Comparison of ENCODE assay signal across 23 cellular contexts in genomic region chrX:113947548-113947947, GRCh38.
DNase-seq lines count a peak whose midpoint lies in the region; ATAC-seq, FAIRE-seq and TF ChIP-seq lines count a peak whose summit lies in the region.
"Had no signal": no experiment of that assay in that cellular context is flagged by ENCODE, and none has a peak within 500 bp of the region (broad histone marks: within the 10 kb centered on the region; RNA-seq: fewer than 3 reads in every experiment).

No MANE protein-coding gene starts in this region.

- H3K23ac ChIP-seq in H1 (ENCODE audit: insufficient read length), result no peak overlapping the region

- no peak overlapping the region for H2BK12ac ChIP-seq in H1 (ENCODE audit: low read depth, low read length)

- H4K5ac ChIP-seq in H1 (ENCODE audit: insufficient read length, low read depth, low read length), result no peak overlapping the region

- peak; percentile 0 for DNase-seq in H54 (ENCODE audit: insufficient read length, low spot score)
- DNase-seq in M059J (ENCODE audit: low read depth), result peak; percentile 3
- DNase-seq in H1 (ENCODE audit: low read depth in 1 of 2, low spot score in 2 of 2), result no peak
- DNase-seq in activated naive CD4-positive, alpha-beta T cell treated with anti-CD3 and anti-CD28 coated beads for 36 hours, result no peak
- DNase-seq in naive thymus-derived CD4-positive, alpha-beta T cell, result no peak
- no peak for DNase-seq in SJCRH30
- DNase-seq: activated CD4-positive, alpha-beta T cell treated with anti-CD3 and anti-CD28 coated beads, Interleukin-2, amount 50 U/mL, for 48 hours; activated naive CD4-positive, alpha-beta T cell; activated T-cell treated with anti-CD3 and anti-CD28 coated beads for 4 hours; anterior cingulate cortex; cerebellar nuclear complex; effector CD8-positive, alpha-beta T cell; head of caudate nucleus; islet precursor cell; NCI-H1048; NCI-H2171; small intestine; stimulated activated CD8-positive, alpha-beta memory T cell treated with anti-CD3 and anti-CD28 coated beads, Interleukin-4, amount 100 ng/mL, for 48 hours had no signal

- H2AFZ ChIP-seq in H1 (ENCODE audit: low read length), result no peak overlapping the region

- H3K27ac Mint-ChIP-seq in nephron, result no peak overlapping the region
- no peak overlapping the region for H3K27ac Mint-ChIP-seq in activated naive CD4-positive, alpha-beta T cell treated with anti-CD3 and anti-CD28 coated beads for 36 hours
- no peak overlapping the region for H3K27ac Mint-ChIP-seq in naive thymus-derived CD4-positive, alpha-beta T cell
- H3K27ac Mint-ChIP-seq: natural killer cell treated with Interleukin-12 subunit alpha and Interleukin-12 subunit beta and Interleukin-15 and Interleukin-18, amount 100 ng/mL, for 72 hours had no signal

- peaks cover 0 to 2% (median 0%) of the 10 kb centered on the region in 4 experiments; a peak in 1 of 7 replicates for H3K4me1 ChIP-seq in H1 (replicated peaks in 1 of 4; ENCODE audit: control insufficient read depth in 3 of 4, insufficient read depth in 4 of 4, low read length in 3 of 4)
- no peaks in the 10 kb centered on the region for H3K4me1 ChIP-seq in naive thymus-derived CD4-positive, alpha-beta T cell (ENCODE audit: control insufficient read depth in 2 of 2, insufficient read depth in 2 of 2, low read length in 2 of 2)
- no peaks in the 10 kb centered on the region for H3K4me1 ChIP-seq in SJCRH30

- H3K4me1 Mint-ChIP-seq in nephron, result no peaks in the 10 kb centered on the region
- H3K4me1 Mint-ChIP-seq in activated naive CD4-positive, alpha-beta T cell treated with anti-CD3 and anti-CD28 coated beads for 36 hours (ENCODE audit: low read depth), result no peaks in the 10 kb centered on the region
- no peaks in the 10 kb centered on the region for H3K4me1 Mint-ChIP-seq in naive thymus-derived CD4-positive, alpha-beta T cell

- no peaks in the 10 kb centered on the region for H3K36me3 Mint-ChIP-seq in nephron (ENCODE audit: low read depth)
- no peaks in the 10 kb centered on the region for H3K36me3 Mint-ChIP-seq in activated naive CD4-positive, alpha-beta T cell treated with anti-CD3 and anti-CD28 coated beads for 36 hours (ENCODE audit: low read depth)
- no peaks in the 10 kb centered on the region for H3K36me3 Mint-ChIP-seq in naive thymus-derived CD4-positive, alpha-beta T cell
- H3K36me3 Mint-ChIP-seq: natural killer cell treated with Interleukin-12 subunit alpha and Interleukin-12 subunit beta and Interleukin-15 and Interleukin-18, amount 100 ng/mL, for 72 hours had no signal

- no peak overlapping the region for H2BK5ac ChIP-seq in H1 (ENCODE audit: low read depth, low read length)

- no peaks in the 10 kb centered on the region for H3K23me2 ChIP-seq in H1 (ENCODE audit: low read depth, low read length)

- H2BK15ac ChIP-seq in H1 (ENCODE audit: low read length), result no peak overlapping the region

- no peak overlapping the region for H2BK20ac ChIP-seq in H1 (ENCODE audit: low read length)

- TF ChIP-seq POLR2A in H54 (IDR thresholded peaks at IDR 0.05; ENCODE audit: low read depth, low read length), result no peak
- TF ChIP-seq POLR2A in H1 (IDR thresholded peaks at IDR 0.05; ENCODE audit: control extremely low read depth in 1 of 2, low read depth in 2 of 2, low read length in 2 of 2), result no peak

- peaks cover 0 to 17% (median 4%) of the 10 kb centered on the region in 4 experiments; a peak in 2 of 8 replicates for H3K36me3 ChIP-seq in H1 (ENCODE audit: control insufficient read depth in 2 of 4, insufficient read depth in 4 of 4, low read length in 3 of 4)
- H3K36me3 ChIP-seq in naive thymus-derived CD4-positive, alpha-beta T cell (ENCODE audit: control insufficient read depth in 2 of 3, insufficient read depth in 3 of 3, low read length in 3 of 3), result no peaks in the 10 kb centered on the region
- H3K36me3 ChIP-seq in SJCRH30, result no peaks in the 10 kb centered on the region

- H3K79me1 ChIP-seq in H1 (ENCODE audit: low read depth, low read length), result no peaks in the 10 kb centered on the region

- no peak overlapping the region for H3K4ac ChIP-seq in H1 (replicated peaks; ENCODE audit: insufficient read length, low read depth, low read length)

- no peak overlapping the region for H3K4me2 ChIP-seq in H1 (ENCODE audit: insufficient read depth in 1 of 2, low read depth in 2 of 2, low read length in 2 of 2)

- H4K91ac ChIP-seq in H1 (replicated peaks; ENCODE audit: insufficient read length, low read length), result no peak overlapping the region

- H4K20me1 ChIP-seq in H1 (replicated peaks in 1 of 2; ENCODE audit: control insufficient read depth in 1 of 2, insufficient read depth in 2 of 2, low read length in 2 of 2), result no peaks in the 10 kb centered on the region

- H3K14ac ChIP-seq in H1 (ENCODE audit: insufficient read length), result no peak overlapping the region

- H3K4me3 ChIP-seq in H1 (ENCODE audit: extremely low read depth in 1 of 4, insufficient read depth in 2 of 4, low read depth in 3 of 4, low read length in 4 of 4), result no peak overlapping the region
- H3K4me3 ChIP-seq in naive thymus-derived CD4-positive, alpha-beta T cell (ENCODE audit: low read length), result no peak overlapping the region
- H3K4me3 ChIP-seq in SJCRH30, result no peak overlapping the region
- H3K4me3 ChIP-seq: GM12878 had no signal

- no peak for TF ChIP-seq EP300 in H1 (IDR thresholded peaks at IDR 0.05; ENCODE audit: borderline replicate concordance in 1 of 2, low read depth in 2 of 2, low read length in 2 of 2)

- ATAC-seq in naive thymus-derived CD4-positive, alpha-beta T cell, result no peak
- ATAC-seq in GM19351 (IDR thresholded peaks at IDR 0.05; ENCODE audit: unreplicated experiment), result no peak
- ATAC-seq: GM12878; natural killer cell treated with Interleukin-12 subunit alpha and Interleukin-12 subunit beta and Interleukin-15 and Interleukin-18, amount 100 ng/mL, for 72 hours had no signal

- FAIRE-seq in H54 (lab: Jason Lieb, UNC) (no peak), H1 (lab: Jason Lieb, UNC) (peak; percentile 82)
- FAIRE-seq: G401.6, GM12878, small intestine had no signal

- no peak overlapping the region for H3K9ac ChIP-seq in H1 (replicated peaks in 1 of 4; ENCODE audit: extremely low read depth in 1 of 4, low read depth in 3 of 4, low read length in 3 of 4)

- POLR2A ChIA-PET in H1 (lab: Charles Lee; ENCODE audit: partially characterized antibody), result interaction anchor here (0.7 to 1.5 kb wide), 5 partner anchors 12 to 97 kb away, joined by 3 to 4 read pairs (median 3); no protein-coding TSS in a partner anchor
- POLR2A ChIA-PET in naive thymus-derived CD4-positive, alpha-beta T cell (lab: Charles Lee), result no interaction called here

- no peaks in the 10 kb centered on the region for H3K9me3 ChIP-seq in H1 (ENCODE audit: insufficient read depth in 2 of 2, low read depth in 1 of 2, low read length in 1 of 2)
- H3K9me3 ChIP-seq in naive thymus-derived CD4-positive, alpha-beta T cell (ENCODE audit: control insufficient read depth in 2 of 3, low read length in 3 of 3), result no peaks in the 10 kb centered on the region
- H3K9me3 ChIP-seq in SJCRH30 (replicated peaks), result no peaks in the 10 kb centered on the region

- CTCF ChIA-PET in H1 (lab: Charles Lee; ENCODE audit: partially characterized antibody), result interaction anchor here (0.9 to 2.0 kb wide), 6 partner anchors 8 to 119 kb away, joined by 3 to 5 read pairs (median 4); no protein-coding TSS in a partner anchor
- CTCF ChIA-PET in activated naive CD4-positive, alpha-beta T cell treated with anti-CD3 and anti-CD28 coated beads for 36 hours (lab: Charles Lee), result no interaction called here
- CTCF ChIA-PET in naive thymus-derived CD4-positive, alpha-beta T cell (lab: Charles Lee), result no interaction called here

- peak in 2 of 3 experiments; percentile 5 to 38; a peak in 2 of 4 replicates for TF ChIP-seq CTCF in H1 (IDR thresholded peaks at IDR 0.05; ENCODE audit: control extremely low read depth in 1 of 3, insufficient read depth in 1 of 3, low read depth in 1 of 3, low read length in 3 of 3)
- TF ChIP-seq CTCF in nephron (IDR thresholded peaks at IDR 0.05; ENCODE audit: unreplicated experiment in 3 of 3), result peak in 2 of 3 experiments; percentile 20 to 35

- H3K79me2 ChIP-seq in H1 (ENCODE audit: control insufficient read depth in 1 of 2, insufficient read depth in 2 of 2, low read length in 2 of 2), result no peaks in the 10 kb centered on the region; a peak in 1 of 4 replicates

- H3K4me3 Mint-ChIP-seq in nephron, result no peak overlapping the region
- H3K4me3 Mint-ChIP-seq in activated naive CD4-positive, alpha-beta T cell treated with anti-CD3 and anti-CD28 coated beads for 36 hours, result no peak overlapping the region
- no peak overlapping the region for H3K4me3 Mint-ChIP-seq in naive thymus-derived CD4-positive, alpha-beta T cell
- H3K4me3 Mint-ChIP-seq: natural killer cell treated with Interleukin-12 subunit alpha and Interleukin-12 subunit beta and Interleukin-15 and Interleukin-18, amount 100 ng/mL, for 72 hours had no signal

- H3K56ac ChIP-seq in H1 (replicated peaks; ENCODE audit: insufficient read length, low read depth, low read length), result no peak overlapping the region

- WGBS in H1 (ENCODE audit: extremely low coverage in 1 of 2, insufficient coverage in 1 of 2, insufficient read length in 1 of 2, insufficient replicate concordance in 2 of 2, low coverage in 1 of 2, low lambda C conversion rate in 2 of 2, missing lambda C conversion rate in 1 of 2), 2 experiments, result 82% methylated on average over 1 of the region's 1 CpG; no CpG with 5 or more reads in 1 of the 2 experiments

- H3K9me3 Mint-ChIP-seq in nephron, result peaks cover 10% of the 10 kb centered on the region
- H3K9me3 Mint-ChIP-seq in activated naive CD4-positive, alpha-beta T cell treated with anti-CD3 and anti-CD28 coated beads for 36 hours, result peaks cover 3% of the 10 kb centered on the region
- peaks cover 0 to 7% (median 0%) of the 10 kb centered on the region in 11 donors for H3K9me3 Mint-ChIP-seq in naive thymus-derived CD4-positive, alpha-beta T cell
- H3K9me3 Mint-ChIP-seq: natural killer cell treated with Interleukin-12 subunit alpha and Interleukin-12 subunit beta and Interleukin-15 and Interleukin-18, amount 100 ng/mL, for 72 hours had no signal

- H3K27ac ChIP-seq in H1 (ENCODE audit: low read depth, low read length) (no peak overlapping the region), SJCRH30 (no peak overlapping the region)
- no peak overlapping the region for H3K27ac ChIP-seq in naive thymus-derived CD4-positive, alpha-beta T cell (ENCODE audit: low read depth, low read length)

- peak; percentile 28 to 43 for TF ChIP-seq RAD21 in H1 (IDR thresholded peaks at IDR 0.05 in 1 of 2, conservative IDR thresholded peaks at IDR 0.05 in 1 of 2; ENCODE audit: low read depth in 2 of 2, low read length in 2 of 2)

- H3K18ac ChIP-seq in H1 (ENCODE audit: extremely low read depth, low read length), result no peak overlapping the region; the same call in 1 of the 2 replicates

- intact Hi-C loops in activated naive CD4-positive, alpha-beta T cell treated with anti-CD3 and anti-CD28 coated beads for 36 hours (cut with micrococcal nuclease), result no loop called here
- intact Hi-C loops in naive thymus-derived CD4-positive, alpha-beta T cell (cut with micrococcal nuclease), result no loop called here

- H3K27me3 Mint-ChIP-seq in nephron (ENCODE audit: low read depth), result no peaks in the 10 kb centered on the region
- H3K27me3 Mint-ChIP-seq in activated naive CD4-positive, alpha-beta T cell treated with anti-CD3 and anti-CD28 coated beads for 36 hours (ENCODE audit: low read depth), result no peaks in the 10 kb centered on the region
- no peaks in the 10 kb centered on the region for H3K27me3 Mint-ChIP-seq in naive thymus-derived CD4-positive, alpha-beta T cell

- no peak overlapping the region for H2BK120ac ChIP-seq in H1 (replicated peaks; ENCODE audit: low read depth, low read length)

- no peak overlapping the region for H2AK5ac ChIP-seq in H1 (ENCODE audit: low read depth, low read length)

- H3K27me3 ChIP-seq in H1 (replicated peaks in 1 of 4; ENCODE audit: control insufficient read depth in 3 of 4, extremely low read depth in 1 of 4, insufficient read depth in 3 of 4, low read length in 3 of 4) (no peaks in the 10 kb centered on the region), SJCRH30 (no peaks in the 10 kb centered on the region)
- no peaks in the 10 kb centered on the region for H3K27me3 ChIP-seq in naive thymus-derived CD4-positive, alpha-beta T cell (ENCODE audit: control insufficient read depth in 2 of 2, insufficient read depth in 2 of 2, low read length in 2 of 2)

- H4K8ac ChIP-seq in H1 (ENCODE audit: extremely low read depth, insufficient read depth, low read length), result no peak overlapping the region

Comparison
In these comparisons a context has a peak if more than half of its experiments do, and no peak if none do; other contexts are left out.
1. DNase-seq: peak in H54 (single experiment) and M059J (single experiment); none in H1 (0 of 2), activated naive CD4-positive, alpha-beta T cell treated with anti-CD3 and anti-CD28 coated beads for 36 hours (single experiment), naive thymus-derived CD4-positive, alpha-beta T cell (0 of 9) and SJCRH30 (0 of 2).